2 cellular contexts compared by ENCODE assay signal in the genomic region with DNA sequence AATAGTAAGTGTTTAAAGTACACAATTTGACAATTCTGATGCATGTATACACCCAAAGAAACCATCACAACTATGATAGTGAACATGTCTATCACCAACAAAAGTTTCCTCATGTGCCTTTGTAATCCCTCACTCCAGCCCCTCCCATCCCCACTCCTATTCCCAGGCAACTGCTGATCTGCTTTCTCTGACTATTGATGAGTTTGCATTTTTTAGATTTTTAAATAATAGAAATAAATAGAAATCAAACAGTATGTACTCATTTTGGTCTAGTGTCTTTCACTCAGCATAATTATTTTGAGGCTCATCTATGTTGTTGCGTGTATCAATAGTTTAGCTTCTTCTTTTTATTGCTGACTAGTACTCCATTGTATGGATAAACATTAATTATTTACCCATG.
TF ChIP-seq lines count a peak whose summit lies in the region.

No MANE protein-coding gene starts in this region.

TF ChIP-seq in HepG2, 621 proteins besides CTCF, POLR2A, EP300 and RAD21:
- TF ChIP-seq MAFF (IDR thresholded peaks at IDR 0.05; ENCODE audit: low read depth, low read length) (peak; percentile 51), ZNF670 (CRISPR knock-in tag; IDR thresholded peaks at IDR 0.05; ENCODE audit: borderline replicate concordance) (no peak), TCF12 (IDR thresholded peaks at IDR 0.05) (no peak), TCF12 (CRISPR knock-in tag; IDR thresholded peaks at IDR 0.05) (no peak), ZFP62 (CRISPR knock-in tag; IDR thresholded peaks at IDR 0.05) (no peak), NFYC (CRISPR knock-in tag; IDR thresholded peaks at IDR 0.05) (no peak), ZNF816 (CRISPR knock-in tag; IDR thresholded peaks at IDR 0.05; ENCODE audit: borderline replicate concordance) (no peak), MAFK (conservative IDR thresholded peaks at IDR 0.05 in 1 of 2, IDR thresholded peaks at IDR 0.05 in 1 of 2; ENCODE audit: low read length in 2 of 2) (peak; percentile 5 to 68; a peak in 2 of 4 replicates)
- TF ChIP-seq, protein P1, sequence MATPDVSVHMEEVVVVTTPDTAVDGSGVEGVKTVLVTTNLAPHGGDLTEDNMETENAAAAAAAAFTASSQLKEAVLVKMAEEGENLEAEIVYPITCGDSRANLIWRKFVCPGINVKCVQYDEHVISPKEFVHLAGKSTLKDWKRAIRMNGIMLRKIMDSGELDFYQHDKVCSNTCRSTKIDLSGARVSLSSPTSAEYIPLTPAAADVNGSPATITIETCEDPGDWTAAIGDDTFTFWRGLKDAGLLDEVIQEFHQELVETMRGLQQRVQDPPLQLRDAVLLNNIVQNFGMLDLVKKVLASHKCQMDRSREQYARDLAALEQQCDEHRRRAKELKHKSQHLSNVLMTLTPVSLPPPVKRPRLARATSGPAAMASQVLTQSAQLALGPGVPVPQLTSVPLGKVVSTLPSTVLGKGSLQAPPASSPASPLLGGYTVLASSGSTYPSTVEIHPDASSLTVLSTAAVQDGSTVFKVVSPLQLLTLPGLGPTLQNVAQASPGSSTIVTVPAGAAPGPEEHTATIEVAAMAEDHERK (CRISPR knock-in tag; IDR thresholded peaks at IDR 0.05; ENCODE audit: low read depth) = no peak
TF ChIP-seq in HepG2: peak in this region for 2.

TF ChIP-seq in IMR-90, 13 proteins besides CTCF, POLR2A, EP300 and RAD21:
- TF ChIP-seq MAFK (IDR thresholded peaks at IDR 0.05; ENCODE audit: low read depth, low read length) (peak; percentile 72), FOS (IDR thresholded peaks at IDR 0.05; ENCODE audit: low read depth, low read length) (no peak), NFE2L2 (IDR thresholded peaks at IDR 0.05; ENCODE audit: low read depth, low read length) (no peak), CEBPB (IDR thresholded peaks at IDR 0.05; ENCODE audit: low read depth, low read length) (no peak)
